ENCODE assay signal across 24 cellular contexts in genomic region chr18:10370716-10371115, GRCh38.
"Had no signal": no experiment of that assay in that cellular context is flagged by ENCODE, and none has a peak within 500 bp of the region (broad histone marks: within the 10 kb centered on the region; RNA-seq: fewer than 3 reads in every experiment).

No MANE protein-coding gene starts in this region.

- H3K36me3 ChIP-seq: gastrocnemius medialis, heart left ventricle, prostate gland, sigmoid colon, stomach, thyroid gland had no signal

- H3K4me1 ChIP-seq: gastrocnemius medialis, prostate gland, thyroid gland had no signal

- H3K4me3 Mint-ChIP-seq: effector memory CD8-positive, alpha-beta T cell; memory B cell; naive thymus-derived CD4-positive, alpha-beta T cell; nephron progenitor cell; stimulated activated effector memory CD8-positive, alpha-beta T cell treated with anti-CD3 and anti-CD28 coated beads, Interleukin-12 subunit alpha, Interleukin-12 subunit beta, amount 100 ng/mL, for 72 hours; type B pancreatic cell had no signal

- H3K36me3 Mint-ChIP-seq: naive thymus-derived CD4-positive, alpha-beta T cell; stimulated activated effector memory CD8-positive, alpha-beta T cell treated with anti-CD3 and anti-CD28 coated beads, Interleukin-12 subunit alpha, Interleukin-12 subunit beta, amount 100 ng/mL, for 72 hours; type B pancreatic cell had no signal

- H3K27me3 ChIP-seq: gastrocnemius medialis, heart left ventricle, sigmoid colon, stomach, thyroid gland had no signal

- ATAC-seq: effector memory CD8-positive, alpha-beta T cell; gastrocnemius medialis; heart left ventricle; left lobe of liver; naive thymus-derived CD4-positive, alpha-beta T cell; right cardiac atrium; stimulated activated effector memory CD8-positive, alpha-beta T cell treated with anti-CD3 and anti-CD28 coated beads, Interleukin-12 subunit alpha, Interleukin-12 subunit beta, amount 100 ng/mL, for 72 hours had no signal

- H3K27ac Mint-ChIP-seq: effector memory CD8-positive, alpha-beta T cell; memory B cell; naive thymus-derived CD4-positive, alpha-beta T cell; nephron progenitor cell; stimulated activated effector memory CD8-positive, alpha-beta T cell treated with anti-CD3 and anti-CD28 coated beads, Interleukin-12 subunit alpha, Interleukin-12 subunit beta, amount 100 ng/mL, for 72 hours; type B pancreatic cell had no signal

- H3K4me2 ChIP-seq: hepatocyte had no signal

- H3K79me2 ChIP-seq: hepatocyte had no signal

- H3K9me3 Mint-ChIP-seq: effector memory CD8-positive, alpha-beta T cell; memory B cell; nephron progenitor cell; stimulated activated effector memory CD8-positive, alpha-beta T cell treated with anti-CD3 and anti-CD28 coated beads, Interleukin-12 subunit alpha, Interleukin-12 subunit beta, amount 100 ng/mL, for 72 hours; type B pancreatic cell had no signal

- DNase-seq: cerebellar nuclear complex; cortex of kidney; effector memory CD8-positive, alpha-beta T cell; foreskin fibroblast; gastrocnemius medialis; heart left ventricle; midbrain; naive thymus-derived CD4-positive, alpha-beta T cell; nephron progenitor cell; nucleus accumbens; right cardiac atrium; sigmoid colon; stimulated activated CD4-positive, alpha-beta T cell treated with anti-CD3 and anti-CD28 coated beads, Interleukin-2, amount 100 ng/mL, for 24 hours; stimulated activated CD4-positive, alpha-beta T cell treated with anti-CD3 and anti-CD28 coated beads, Interleukin-4, amount 100 ng/mL, for 24 hours; stimulated activated naive CD4-positive, alpha-beta T cell treated with Interleukin-2 at 50 U/mL for 16 hours; stomach; thyroid gland had no signal

- H3K4me3 ChIP-seq: gastrocnemius medialis, heart left ventricle, hepatocyte, lung, prostate gland, sigmoid colon, stomach, thyroid gland had no signal

- H3K27me3 Mint-ChIP-seq: type B pancreatic cell had no signal

- H3K4me1 Mint-ChIP-seq: memory B cell; stimulated activated effector memory CD8-positive, alpha-beta T cell treated with anti-CD3 and anti-CD28 coated beads, Interleukin-12 subunit alpha, Interleukin-12 subunit beta, amount 100 ng/mL, for 72 hours had no signal

- H3K27ac ChIP-seq: gastrocnemius medialis, heart left ventricle, hepatocyte, prostate gland, sigmoid colon, stomach, thyroid gland had no signal
